ENCODE assay signal across 13 cellular contexts in genomic region chr12:71469235-71469873, GRCh38. TPM values are rescaled to one million over a fixed set of nuclear protein-coding genes. Genes with fewer than 3 reads are reported as not detected.
DNase-seq lines count a peak whose midpoint lies in the region; ATAC-seq and TF ChIP-seq lines count a peak whose summit lies in the region.
"Had no signal": no experiment of that assay in that cellular context is flagged by ENCODE, and none has a peak within 500 bp of the region (broad histone marks: within the 10 kb centered on the region; RNA-seq: fewer than 3 reads in every experiment).

No MANE protein-coding gene starts in this region.

- H3K4me3 Mint-ChIP-seq in Calu3 (ENCODE audit: low read depth, unreplicated experiment): no peak overlapping the region
- peak overlapping the region; percentile 69 for H3K4me3 Mint-ChIP-seq in neural progenitor cell
- H3K4me3 Mint-ChIP-seq: CD4-positive, alpha-beta memory T cell had no signal

- TF ChIP-seq CTCF in Calu3 (IDR thresholded peaks at IDR 0.05; ENCODE audit: unreplicated experiment) (no peak), cardiac fibroblast (IDR thresholded peaks at IDR 0.05; ENCODE audit: low read depth, low read length) (no peak), neural progenitor cell (IDR thresholded peaks at IDR 0.05) (no peak)

- CTCF ChIA-PET in Calu3 (lab: Charles Lee): no interaction called here

- peak overlapping the region; percentile 10 for H3K4me2 ChIP-seq in neural progenitor cell

- H3K27ac Mint-ChIP-seq in Calu3 (ENCODE audit: unreplicated experiment) (peak overlapping the region; percentile 63), neural progenitor cell (peak overlapping the region; percentile 92)
- H3K27ac Mint-ChIP-seq: CD4-positive, alpha-beta memory T cell had no signal

- no peaks in the 10 kb centered on the region for H3K27me3 ChIP-seq in MG63
- H3K27me3 ChIP-seq in neural progenitor cell: no peaks in the 10 kb centered on the region

- peaks cover 40% of the 10 kb centered on the region for H3K4me1 ChIP-seq in neural progenitor cell

- intact Hi-C loops in Calu3 (cut with micrococcal nuclease; ENCODE audit: unreplicated experiment): no loop called here

- H3K36me3 ChIP-seq in MG63 (no peaks in the 10 kb centered on the region), neural progenitor cell (no peaks in the 10 kb centered on the region)

- H3K27ac ChIP-seq in neural progenitor cell: peak overlapping the region; percentile 3

- H3K36me3 Mint-ChIP-seq in Calu3 (ENCODE audit: insufficient read depth, unreplicated experiment) (no peaks in the 10 kb centered on the region), neural progenitor cell (peaks cover 4% of the 10 kb centered on the region)
- H3K36me3 Mint-ChIP-seq: CD4-positive, alpha-beta memory T cell had no signal

- no TSS peak for BruUV-seq in Calu3 (replicated peaks; lab: Mats Ljungman, UMichigan)

- H3K9me3 Mint-ChIP-seq in Calu3 (ENCODE audit: low read depth, unreplicated experiment) (no peaks in the 10 kb centered on the region), neural progenitor cell (no peaks in the 10 kb centered on the region)

- H3K79me2 ChIP-seq in neural progenitor cell (ENCODE audit: low read depth): no peaks in the 10 kb centered on the region

- DNase-seq in Calu3 (peak; percentile 53), MG63 (peak; percentile 93), cardiac fibroblast (ENCODE audit: low read depth in 2 of 2) (peak; percentile 66 to 67), neural progenitor cell (ENCODE audit: low spot score) (peak; percentile 66), GM19240 (ENCODE audit: insufficient read length, low spot score) (no peak), NCI-H1930 (lab: John Stamatoyannopoulos, UW) (no peak), NCI-H1092 (lab: John Stamatoyannopoulos, UW) (no peak)
- DNase-seq: CD4-positive, alpha-beta memory T cell; NCI-H1436; nucleus accumbens; OCI-M1 had no signal

- no peak overlapping the region for H3K9ac ChIP-seq in neural progenitor cell

- no peak overlapping the region for H3K4me3 ChIP-seq in MG63
- H3K4me3 ChIP-seq in cardiac fibroblast (replicated peaks in 1 of 2; ENCODE audit: low read depth in 2 of 2, low read length in 2 of 2): no peak overlapping the region
- H3K4me3 ChIP-seq in neural progenitor cell: no peak overlapping the region

- H3F3A ChIP-seq in neural progenitor cell (ENCODE audit: low read depth): peaks cover 21% of the 10 kb centered on the region

- H3K9me3 ChIP-seq in MG63 (no peaks in the 10 kb centered on the region), neural progenitor cell (ENCODE audit: low read depth) (no peaks in the 10 kb centered on the region)

- peak overlapping the region; percentile 27 for H2AFZ ChIP-seq in neural progenitor cell (replicated peaks)

- H3K4me1 Mint-ChIP-seq in Calu3 (ENCODE audit: low read depth, unreplicated experiment) (peaks cover 8% of the 10 kb centered on the region), neural progenitor cell (peaks cover 50% of the 10 kb centered on the region)
- H3K4me1 Mint-ChIP-seq: CD4-positive, alpha-beta memory T cell had no signal

- no peak for ATAC-seq in HG02571 (IDR thresholded peaks at IDR 0.05; ENCODE audit: unreplicated experiment)

- H3K27me3 Mint-ChIP-seq in Calu3 (ENCODE audit: unreplicated experiment) (peaks cover 21% of the 10 kb centered on the region), neural progenitor cell (ENCODE audit: insufficient read depth, low read depth) (peaks cover 2% of the 10 kb centered on the region)

- H4K20me1 ChIP-seq in neural progenitor cell (ENCODE audit: low read depth): no peaks in the 10 kb centered on the region

RNA-seq across cellular contexts. Expression of gene LGR5, which starts 29.8 kb away (rescaled TPM):
- total RNA-seq in Calu3 (2022): 0.09 and 0.10 TPM in 2 replicates
- not detected in 2 replicates for total RNA-seq in MG63 (2014; rRNA removed; shearing (Covaris generic); ENCODE audit: low replicate concordance)
- total RNA-seq in neural progenitor cell (ENCODE audit: low replicate concordance): 0.71 and 1.4 TPM in 2 replicates
- total RNA-seq: CD4-positive, alpha-beta memory T cell; epithelial cell of proximal tubule had no signal

Comparison
In these comparisons a context has a peak if more than half of its experiments do, and no peak if none do; other contexts are left out.
1. DNase-seq: peak in Calu3 (single experiment), MG63 (single experiment), cardiac fibroblast (2 of 2) and neural progenitor cell (single experiment); none in GM19240 (single experiment), NCI-H1930 (0 of 2) and NCI-H1092 (single experiment).